Comparison of ENCODE assay signal across 17 cellular contexts in the genomic region with DNA sequence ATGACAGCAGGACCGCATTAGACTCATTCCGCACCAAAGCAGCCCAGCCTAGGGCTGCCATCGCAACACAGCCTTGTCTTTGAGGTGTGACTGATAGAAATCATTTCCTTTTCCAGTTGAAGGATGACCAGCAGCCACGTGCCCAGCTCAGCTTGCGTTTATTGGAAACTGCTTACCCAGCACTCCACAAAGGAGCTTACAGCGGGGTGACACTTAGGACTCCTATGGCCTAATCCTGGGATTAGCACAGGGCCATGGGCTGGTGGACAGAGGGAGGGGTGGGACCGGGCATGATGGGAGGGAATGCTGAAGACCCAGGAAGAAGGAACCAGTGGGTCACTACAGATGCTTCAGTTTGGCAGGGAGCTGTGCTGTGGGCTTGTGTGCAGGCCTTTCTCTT. TPM values are rescaled to one million over a fixed set of nuclear protein-coding genes. Genes with fewer than 3 reads are reported as not detected.
DNase-seq lines count a peak whose midpoint lies in the region; TF ChIP-seq lines count a peak whose summit lies in the region.
"Had no signal": no experiment of that assay in that cellular context is flagged by ENCODE, and none has a peak within 500 bp of the region (broad histone marks: within the 10 kb centered on the region; RNA-seq: fewer than 3 reads in every experiment).

No MANE protein-coding gene starts in this region.

- no peak overlapping the region for H3K4me3 Mint-ChIP-seq in neural crest cell
- H3K4me3 Mint-ChIP-seq: B cell; CD4-positive, alpha-beta T cell had no signal

- H3K4me1 Mint-ChIP-seq in neural crest cell: peaks cover 27% of the 10 kb centered on the region
- H3K4me1 Mint-ChIP-seq: B cell had no signal

- peak overlapping the region; percentile 53 for H3K27ac Mint-ChIP-seq in neural crest cell (ENCODE audit: unreplicated experiment)
- H3K27ac Mint-ChIP-seq: B cell; CD4-positive, alpha-beta T cell had no signal

- no peaks in the 10 kb centered on the region for H3K9me3 Mint-ChIP-seq in neural crest cell
- H3K9me3 Mint-ChIP-seq: CD4-positive, alpha-beta T cell had no signal

- H3K27me3 Mint-ChIP-seq in neural crest cell (ENCODE audit: low read depth): no peaks in the 10 kb centered on the region

- no peak overlapping the region for H3K4me3 ChIP-seq in retinal pigment epithelial cell (ENCODE audit: low read length)
- H3K4me3 ChIP-seq: HAP-1 had no signal

- no peaks in the 10 kb centered on the region for H3K36me3 Mint-ChIP-seq in neural crest cell (ENCODE audit: low read depth)

- DNase-seq in NCI-H82 (lab: John Stamatoyannopoulos, UW) (peak; percentile 90), ecto neural progenitor cell (ENCODE audit: low spot score) (peak; percentile 73), neural crest cell (ENCODE audit: low read depth, low spot score) (no peak), retinal pigment epithelial cell (ENCODE audit: low read depth) (peak; percentile 34), DMS153 (lab: John Stamatoyannopoulos, UW) (no peak), RPMI8226 (no peak), NK-92 (lab: John Stamatoyannopoulos, UW; ENCODE audit: unreplicated experiment) (no peak)
- DNase-seq: C1 segment of cervical spinal cord; Calu3; CD4-positive, alpha-beta T cell; DMS79 treated with DMSO at 0.1 percent for 48 hours; EL; GOT3 had no signal

- no peak for TF ChIP-seq CTCF in neural crest cell (conservative IDR thresholded peaks at IDR 0.05)
- TF ChIP-seq CTCF in retinal pigment epithelial cell (conservative IDR thresholded peaks at IDR 0.05; ENCODE audit: low read depth, low read length): no peak

RNA-seq across cellular contexts. Expression of gene RCVRN, which starts 7.5 kb away (rescaled TPM):
- 0.09 and 0.35 TPM in 2 replicates for total RNA-seq in neural crest cell
- total RNA-seq: A172; B cell; Calu3; CD4-positive, alpha-beta T cell; HepG2 had no signal

Comparison
In these comparisons a context has a peak if more than half of its experiments do, and no peak if none do; other contexts are left out.
1. DNase-seq: peak in NCI-H82 (single experiment), ecto neural progenitor cell (single experiment) and retinal pigment epithelial cell (single experiment); none in neural crest cell (single experiment), DMS153 (single experiment), RPMI8226 (single experiment) and NK-92 (single experiment).